ENCODE assay signal across 1 cellular context in the genomic region with DNA sequence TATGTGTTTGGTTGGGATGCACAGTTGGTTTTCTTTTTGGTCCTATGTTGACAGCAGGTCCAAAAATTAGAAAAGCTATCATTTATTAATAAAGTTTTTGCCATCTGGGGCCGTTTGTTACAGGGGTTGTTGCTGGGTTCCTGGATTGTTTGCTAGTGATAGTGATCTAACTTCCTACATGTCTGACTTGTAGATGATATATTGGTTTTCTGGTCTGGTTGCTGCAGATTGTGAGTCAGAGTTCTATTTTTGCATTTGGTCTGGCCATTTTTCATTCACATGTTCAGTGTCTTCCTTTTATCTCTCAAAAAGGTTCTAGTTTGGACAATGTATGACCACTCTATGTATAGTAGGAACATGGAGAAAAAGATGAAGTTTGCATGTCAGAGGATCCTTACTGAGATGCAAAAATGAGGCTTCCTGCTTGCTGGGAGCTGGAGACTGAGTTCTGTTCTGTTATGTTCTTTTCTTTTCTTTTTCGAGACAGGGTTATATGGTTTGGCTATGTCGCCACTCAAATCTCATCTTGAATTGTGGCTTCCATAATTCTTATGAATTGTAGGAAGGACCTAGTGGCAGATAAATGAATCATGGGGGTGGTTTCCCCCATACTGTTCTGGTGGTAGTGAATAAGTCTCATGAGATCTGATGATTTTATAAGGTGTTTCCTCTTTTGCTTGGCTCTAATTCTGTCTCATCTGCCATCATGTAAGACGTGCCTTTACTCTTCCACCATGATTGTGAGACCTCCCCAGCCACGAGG.
TF ChIP-seq lines count a peak whose summit lies in the region.

No MANE protein-coding gene starts in this region.

TF ChIP-seq in GM23338, 12 proteins besides CTCF, POLR2A, EP300 and RAD21 (continued from another document):
- TF ChIP-seq, protein P1, sequence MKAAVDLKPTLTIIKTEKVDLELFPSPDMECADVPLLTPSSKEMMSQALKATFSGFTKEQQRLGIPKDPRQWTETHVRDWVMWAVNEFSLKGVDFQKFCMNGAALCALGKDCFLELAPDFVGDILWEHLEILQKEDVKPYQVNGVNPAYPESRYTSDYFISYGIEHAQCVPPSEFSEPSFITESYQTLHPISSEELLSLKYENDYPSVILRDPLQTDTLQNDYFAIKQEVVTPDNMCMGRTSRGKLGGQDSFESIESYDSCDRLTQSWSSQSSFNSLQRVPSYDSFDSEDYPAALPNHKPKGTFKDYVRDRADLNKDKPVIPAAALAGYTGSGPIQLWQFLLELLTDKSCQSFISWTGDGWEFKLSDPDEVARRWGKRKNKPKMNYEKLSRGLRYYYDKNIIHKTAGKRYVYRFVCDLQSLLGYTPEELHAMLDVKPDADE (IDR thresholded peaks at IDR 0.05): no peak
- TF ChIP-seq EZH2 (IDR thresholded peaks at IDR 0.05; ENCODE audit: low read depth, unreplicated experiment): no peak
- TF ChIP-seq STAT1 (IDR thresholded peaks at IDR 0.05; ENCODE audit: unreplicated experiment): no peak
- TF ChIP-seq, protein P2, sequence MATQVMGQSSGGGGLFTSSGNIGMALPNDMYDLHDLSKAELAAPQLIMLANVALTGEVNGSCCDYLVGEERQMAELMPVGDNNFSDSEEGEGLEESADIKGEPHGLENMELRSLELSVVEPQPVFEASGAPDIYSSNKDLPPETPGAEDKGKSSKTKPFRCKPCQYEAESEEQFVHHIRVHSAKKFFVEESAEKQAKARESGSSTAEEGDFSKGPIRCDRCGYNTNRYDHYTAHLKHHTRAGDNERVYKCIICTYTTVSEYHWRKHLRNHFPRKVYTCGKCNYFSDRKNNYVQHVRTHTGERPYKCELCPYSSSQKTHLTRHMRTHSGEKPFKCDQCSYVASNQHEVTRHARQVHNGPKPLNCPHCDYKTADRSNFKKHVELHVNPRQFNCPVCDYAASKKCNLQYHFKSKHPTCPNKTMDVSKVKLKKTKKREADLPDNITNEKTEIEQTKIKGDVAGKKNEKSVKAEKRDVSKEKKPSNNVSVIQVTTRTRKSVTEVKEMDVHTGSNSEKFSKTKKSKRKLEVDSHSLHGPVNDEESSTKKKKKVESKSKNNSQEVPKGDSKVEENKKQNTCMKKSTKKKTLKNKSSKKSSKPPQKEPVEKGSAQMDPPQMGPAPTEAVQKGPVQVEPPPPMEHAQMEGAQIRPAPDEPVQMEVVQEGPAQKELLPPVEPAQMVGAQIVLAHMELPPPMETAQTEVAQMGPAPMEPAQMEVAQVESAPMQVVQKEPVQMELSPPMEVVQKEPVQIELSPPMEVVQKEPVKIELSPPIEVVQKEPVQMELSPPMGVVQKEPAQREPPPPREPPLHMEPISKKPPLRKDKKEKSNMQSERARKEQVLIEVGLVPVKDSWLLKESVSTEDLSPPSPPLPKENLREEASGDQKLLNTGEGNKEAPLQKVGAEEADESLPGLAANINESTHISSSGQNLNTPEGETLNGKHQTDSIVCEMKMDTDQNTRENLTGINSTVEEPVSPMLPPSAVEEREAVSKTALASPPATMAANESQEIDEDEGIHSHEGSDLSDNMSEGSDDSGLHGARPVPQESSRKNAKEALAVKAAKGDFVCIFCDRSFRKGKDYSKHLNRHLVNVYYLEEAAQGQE (IDR thresholded peaks at IDR 0.05; ENCODE audit: unreplicated experiment): no peak
- no peak for TF ChIP-seq CREB1 (CRISPR knock-in tag; IDR thresholded peaks at IDR 0.05; ENCODE audit: low read depth)
- no peak for TF ChIP-seq EZH2phosphoT487 (IDR thresholded peaks at IDR 0.05; ENCODE audit: unreplicated experiment)
- no peak for TF ChIP-seq ZNF114 (CRISPR knock-in tag; IDR thresholded peaks at IDR 0.05)
- TF ChIP-seq NANOG (IDR thresholded peaks at IDR 0.05; ENCODE audit: borderline replicate concordance): no peak
